Comparison of ENCODE assay signal across 28 cellular contexts in genomic region chr6:120844084-120844483, GRCh38.
"Had no signal": no experiment of that assay in that cellular context is flagged by ENCODE, and none has a peak within 500 bp of the region (broad histone marks: within the 10 kb centered on the region; RNA-seq: fewer than 3 reads in every experiment).

No MANE protein-coding gene starts in this region.

- H3K9me3 ChIP-seq: esophagus muscularis mucosa, gastrocnemius medialis, heart right ventricle had no signal

- DNase-seq: activated B cell treated with CpG ODN at 0.5 μM for 24 hours; activated CD4-positive, alpha-beta T cell treated with anti-CD3 and anti-CD28 coated beads for 48 hours; activated CD4-positive, alpha-beta T cell treated with anti-CD3 and anti-CD28 coated beads, Interleukin-2, amount 50 U/mL, for 1 hour; activated CD4-positive, alpha-beta T cell treated with anti-CD3 and anti-CD28 coated beads, Interleukin-2, amount 50 U/mL, for 48 hours; activated CD8-positive, alpha-beta memory T cell treated with anti-CD3 and anti-CD28 coated beads for 24 hours; activated CD8-positive, alpha-beta T cell treated with anti-CD3 and anti-CD28 coated beads for 36 hours; activated effector memory CD4-positive, alpha-beta T cell treated with Interleukin-2 at 50 U/mL for 16 hours; activated gamma-delta T cell treated with Interleukin-2 at 50 U/mL for 16 hours; activated naive CD4-positive, alpha-beta T cell treated with anti-CD3 and anti-CD28 coated beads, Interleukin-2, amount 50 U/mL, for 16 hours; activated naive CD4-positive, alpha-beta T cell treated with Interleukin-2 at 50 U/mL for 16 hours; activated T-cell treated with anti-CD3 and anti-CD28 coated beads, Interleukin-2, amount 50 U/mL, for 4 hours; amniotic stem cell; anterior cingulate cortex; brain microvascular endothelial cell; dermis blood vessel endothelial cell; effector CD4-positive, alpha-beta T cell; effector memory CD8-positive, alpha-beta T cell; erythroblast; foreskin keratinocyte; gastrocnemius medialis; heart right ventricle; T-helper 17 cell; T1000; WERI-Rb-1 had no signal

- H3K27ac ChIP-seq: brain microvascular endothelial cell, coronary artery, esophagus muscularis mucosa, foreskin keratinocyte, gastrocnemius medialis, heart right ventricle, WERI-Rb-1 had no signal

- FAIRE-seq: astrocyte, bronchial epithelial cell had no signal

- H3K4me1 ChIP-seq: esophagus muscularis mucosa, foreskin keratinocyte, gastrocnemius medialis, heart right ventricle had no signal

- H3K27me3 ChIP-seq: brain microvascular endothelial cell, esophagus muscularis mucosa, foreskin keratinocyte, gastrocnemius medialis, heart right ventricle had no signal

- H3K36me3 ChIP-seq: brain microvascular endothelial cell, esophagus muscularis mucosa, gastrocnemius medialis, heart right ventricle, WERI-Rb-1 had no signal

- H3K4me3 ChIP-seq: coronary artery, esophagus muscularis mucosa, gastrocnemius medialis, heart right ventricle had no signal
